7 cellular contexts compared by ENCODE assay signal in the genomic region with DNA sequence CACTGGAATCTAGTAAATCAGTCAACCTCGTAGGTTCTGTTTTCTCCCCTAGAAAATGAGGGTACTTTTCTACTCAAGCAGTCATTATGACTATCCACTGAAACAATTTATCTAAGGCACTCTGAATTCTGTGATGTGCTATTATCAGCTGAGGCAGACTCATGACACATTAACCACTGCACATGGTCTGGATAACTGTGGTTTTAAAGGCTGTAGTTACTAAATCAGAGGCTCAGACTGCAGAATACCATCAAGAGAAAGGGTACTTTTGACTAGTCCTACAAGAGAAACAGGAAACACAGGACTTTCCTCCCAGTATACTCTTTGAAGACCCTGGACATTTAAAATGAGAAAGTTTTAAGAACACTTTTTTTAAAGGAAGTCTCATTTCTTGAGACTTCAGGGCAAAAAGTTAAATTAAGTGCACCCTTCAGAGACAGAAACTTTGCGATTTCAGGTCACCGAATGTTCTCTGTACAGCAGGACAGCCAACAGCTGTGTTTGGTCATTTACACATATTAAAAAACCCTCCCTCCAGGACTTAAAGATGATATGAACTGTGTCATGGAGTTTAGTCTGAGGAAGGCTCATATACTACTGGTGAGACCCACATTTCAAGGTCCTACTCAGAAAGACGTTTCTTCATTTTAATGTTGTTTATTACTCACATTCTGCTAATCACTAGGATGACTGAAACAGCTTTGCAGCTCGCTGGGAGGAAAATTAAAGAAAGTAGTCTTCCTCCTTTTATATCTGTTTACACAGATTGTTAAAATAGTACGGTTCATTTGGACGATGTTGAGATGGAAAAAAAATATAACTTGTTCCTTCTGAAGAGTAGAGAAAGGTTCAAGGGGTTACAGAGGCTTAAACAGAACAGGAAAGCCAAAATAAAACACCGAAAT. TPM values are rescaled to one million over a fixed set of nuclear protein-coding genes. Genes with fewer than 3 reads are reported as not detected.
A peak's percentile ranks its signal among the peaks of the same experiment; 100 is the strongest.
DNase-seq lines count a peak whose midpoint lies in the region; ATAC-seq and TF ChIP-seq lines count a peak whose summit lies in the region.

No MANE protein-coding gene starts in this region.

- peaks cover 34% of the 10 kb centered on the region for H3K4me1 ChIP-seq in MM.1S (ENCODE audit: low read length)
- H3K4me1 ChIP-seq in BE2C = no peaks in the 10 kb centered on the region

- no peak overlapping the region for H2AFZ ChIP-seq in MM.1S (ENCODE audit: low read length)

- peaks cover 14% of the 10 kb centered on the region; the same call in 1 of the 2 replicates for H3F3A ChIP-seq in MM.1S (ENCODE audit: insufficient read depth, low read length)

- no peak overlapping the region for H3K9ac ChIP-seq in MM.1S (ENCODE audit: low read length)

- H3K27me3 ChIP-seq in MM.1S (replicated peaks; ENCODE audit: insufficient read depth, low read length) (no peaks in the 10 kb centered on the region), BE2C (no peaks in the 10 kb centered on the region)

- H3K36me3 ChIP-seq in MM.1S (replicated peaks; ENCODE audit: insufficient read depth, low read length) (no peaks in the 10 kb centered on the region), BE2C (no peaks in the 10 kb centered on the region)

- H3K9me3 ChIP-seq in MM.1S (replicated peaks; ENCODE audit: insufficient read depth, low read length) (no peaks in the 10 kb centered on the region), BE2C (no peaks in the 10 kb centered on the region)

- peaks cover 42% of the 10 kb centered on the region for H3K79me2 ChIP-seq in MM.1S (ENCODE audit: low read length)

- H3K4me3 ChIP-seq in MM.1S (ENCODE audit: low read length) (0 out of 2 replicates have a peak overlapping the region, but pooled peaks have one; percentile 4), skeletal muscle cell (ENCODE audit: low read depth, low read length) (no peak overlapping the region), BE2C (ENCODE audit: low read depth, low read length) (no peak overlapping the region)

- DNase-seq in MM.1S (peak; percentile 52), epidermal melanocyte (ENCODE audit: insufficient read length, low spot score) (peak; percentile 64), skeletal muscle cell (ENCODE audit: low read depth) (peak; percentile 88), BE2C (no peak)
- no peak for DNase-seq in NK-92 treated with Interleukin-12 subunit alpha and Interleukin-12 subunit beta, amount 100 ng/mL, for 24 hours (lab: John Stamatoyannopoulos, UW)

- no peak for TF ChIP-seq POLR2A in GM18505 (IDR thresholded peaks at IDR 0.05; ENCODE audit: borderline replicate concordance, extremely low read depth, insufficient read depth, insufficient read length)

- peak overlapping the region; percentile 24 for H3K4me2 ChIP-seq in MM.1S (ENCODE audit: low read depth, low read length)

- peak overlapping the region; percentile 34; the same call in 1 of the 2 replicates for H3K27ac ChIP-seq in MM.1S (ENCODE audit: low read length)

- no peaks in the 10 kb centered on the region for H4K20me1 ChIP-seq in MM.1S (ENCODE audit: insufficient read depth, low read length)

- no peak for TF ChIP-seq CTCF in MM.1S (IDR thresholded peaks at IDR 0.05; ENCODE audit: low read length)
- TF ChIP-seq CTCF in BE2C (IDR thresholded peaks at IDR 0.05; ENCODE audit: low read depth, low read length) = no peak

- ATAC-seq in GM21423 (IDR thresholded peaks at IDR 0.05; ENCODE audit: unreplicated experiment) (peak; percentile 77), GM18505 (IDR thresholded peaks at IDR 0.05; ENCODE audit: unreplicated experiment) (no peak)

- no peaks in the 10 kb centered on the region for H3K9me2 ChIP-seq in MM.1S (replicated peaks; ENCODE audit: insufficient read depth, low read length)

RNA-seq across cellular contexts. Expression of gene ATXN1, which starts 19.9 kb away (rescaled TPM):
- polyA plus RNA-seq in BE2C (2012; ENCODE audit: insufficient read depth, insufficient read length, low read depth) = 2.3 TPM

Comparison
In these comparisons a context has a peak if more than half of its experiments do, and no peak if none do; other contexts are left out.
1. DNase-seq: peak in MM.1S (single experiment), epidermal melanocyte (single experiment) and skeletal muscle cell (single experiment); none in NK-92 treated with Interleukin-12 subunit alpha and Interleukin-12 subunit beta, amount 100 ng/mL, for 24 hours (single experiment) and BE2C (single experiment).